15 cellular contexts compared by ENCODE assay signal in the genomic region with DNA sequence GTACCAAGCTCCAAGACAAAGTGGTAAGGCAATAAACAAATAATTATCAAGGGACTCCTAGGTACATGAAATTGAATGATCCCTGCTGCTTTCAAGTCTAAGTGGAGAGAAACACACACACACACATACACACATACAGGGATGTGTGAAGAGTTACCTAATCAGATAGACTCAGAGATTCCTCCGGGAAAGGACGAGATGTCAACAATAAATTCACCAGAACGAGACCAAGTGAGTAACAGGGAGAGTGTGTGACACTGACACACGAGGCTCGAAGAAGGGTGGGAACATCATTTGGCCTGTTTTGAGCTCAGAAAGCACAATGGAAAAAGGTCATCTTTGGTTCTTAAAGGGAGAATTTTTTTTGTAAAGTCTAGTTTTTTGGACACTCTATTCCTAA. TPM values are rescaled to one million over a fixed set of nuclear protein-coding genes. Genes with fewer than 3 reads are reported as not detected.
DNase-seq lines count a peak whose midpoint lies in the region; ATAC-seq and TF ChIP-seq lines count a peak whose summit lies in the region.
"Had no signal": no experiment of that assay in that cellular context is flagged by ENCODE, and none has a peak within 500 bp of the region (broad histone marks: within the 10 kb centered on the region; RNA-seq: fewer than 3 reads in every experiment).

No MANE protein-coding gene starts in this region.

- H3K4me2 ChIP-seq in mesendoderm (ENCODE audit: low read length): no peak overlapping the region

- H3K18ac ChIP-seq in mesendoderm (ENCODE audit: low read length): no peak overlapping the region

- H2BK120ac ChIP-seq in mesendoderm (ENCODE audit: low read depth, low read length): no peak overlapping the region

- no peak for TF ChIP-seq EP300 in transverse colon (IDR thresholded peaks at IDR 0.05; ENCODE audit: low read depth)

- H3K4me3 ChIP-seq in heart right ventricle (no peak overlapping the region), breast epithelium (no peak overlapping the region), mesendoderm (ENCODE audit: low read length) (no peak overlapping the region), transverse colon (no peak overlapping the region)

- intact Hi-C loops in heart right ventricle (cut with DNase I): no loop called here
- intact Hi-C loops in left ventricle myocardium superior (cut with micrococcal nuclease): no loop called here
- intact Hi-C loops in breast epithelium (cut with DNase I; ENCODE audit: low total_unique reads): no loop called here
- intact Hi-C loops in transverse colon (cut with DNase I; ENCODE audit: low total_unique reads): no loop called here

- peak overlapping the region in 6 of 10 donors; percentile 74 to 92 (median 90) for H3K27ac ChIP-seq in heart right ventricle
- H3K27ac ChIP-seq in breast epithelium: peak overlapping the region; percentile 85 to 93
- no peak overlapping the region for H3K27ac ChIP-seq in mesendoderm (ENCODE audit: low read depth, low read length)
- H3K27ac ChIP-seq in transverse colon: peak overlapping the region; percentile 94 to 99 (median 96)
- H3K27ac ChIP-seq: VCaP had no signal

- H3K4ac ChIP-seq in mesendoderm (ENCODE audit: low read depth, low read length): no peak overlapping the region

- in situ Hi-C loops in transverse colon (cut with MboI; ENCODE audit: low pct_ligation_motif_present in 1 of 4, low pct_unique_long_range_greater_than_20kb in 1 of 4, low sequenced_read_pairs in 3 of 4): no loop called here

- H3K27me3 ChIP-seq in heart right ventricle (no peaks in the 10 kb centered on the region), breast epithelium (no peaks in the 10 kb centered on the region), mesendoderm (ENCODE audit: insufficient read depth, low read length, poor library complexity) (no peaks in the 10 kb centered on the region), transverse colon (no peaks in the 10 kb centered on the region)

- no peak for DNase-seq in heart right ventricle
- DNase-seq in left ventricle myocardium superior: no peak
- no peak for DNase-seq in breast epithelium (ENCODE audit: low spot score in 2 of 2)
- DNase-seq in mesendoderm: no peak
- no peak for DNase-seq in transverse colon
- no peak for DNase-seq in central memory CD4-positive, alpha-beta T cell
- no peak for DNase-seq in NCI-H2107 (lab: John Stamatoyannopoulos, UW)
- DNase-seq: effector CD4-positive, alpha-beta T cell; GF-D8; NCI-H524; nephron progenitor cell; SHP77 treated with DMSO at 0.1 percent for 48 hours; stimulated activated naive CD8-positive, alpha-beta T cell treated with anti-CD3 and anti-CD28 coated beads, Interleukin-15, Interleukin-2, amounts not matched to agents 100 U/mL and 50 U/mL, for 24 hours had no signal

- H3K23ac ChIP-seq in mesendoderm (ENCODE audit: low read length): no peak overlapping the region

- H4K8ac ChIP-seq in mesendoderm (ENCODE audit: low read depth, low read length): no peak overlapping the region

- peaks cover 46% of the 10 kb centered on the region for H3K79me2 ChIP-seq in mesendoderm (ENCODE audit: control insufficient read depth, insufficient read depth, low read length)

- TF ChIP-seq POLR2A in breast epithelium (IDR thresholded peaks at IDR 0.05): no peak
- TF ChIP-seq POLR2A in transverse colon (IDR thresholded peaks at IDR 0.05): no peak

- peaks cover 27% of the 10 kb centered on the region for H3K79me1 ChIP-seq in mesendoderm (ENCODE audit: low read length)

- H4K5ac ChIP-seq in mesendoderm (ENCODE audit: low read length): no peak overlapping the region

- WGBS in heart right ventricle, 2 donors: 62 to 72% methylated on average over 5 of the region's 5 CpGs
- no CpG with 5 or more reads among the region's 5 CpGs for WGBS in mesendoderm (ENCODE audit: extremely low coverage, insufficient coverage, low lambda C conversion rate)
- WGBS in transverse colon (ENCODE audit: low coverage in 1 of 2), 2 donors: 29 to 47% methylated on average over 5 of the region's 5 CpGs

- TF ChIP-seq CTCF in heart right ventricle (IDR thresholded peaks at IDR 0.05) (no peak), breast epithelium (IDR thresholded peaks at IDR 0.05) (no peak), transverse colon (IDR thresholded peaks at IDR 0.05) (no peak)

- H3K9me3 ChIP-seq in heart right ventricle (no peaks in the 10 kb centered on the region), breast epithelium (no peaks in the 10 kb centered on the region), transverse colon (no peaks in the 10 kb centered on the region)

- no peak overlapping the region for H3K9ac ChIP-seq in mesendoderm (ENCODE audit: low read length)

- no peak overlapping the region for H2AK5ac ChIP-seq in mesendoderm (ENCODE audit: low read length)

- H2BK5ac ChIP-seq in mesendoderm (ENCODE audit: low read length): no peak overlapping the region

- H3K36me3 ChIP-seq in heart right ventricle (no peaks in the 10 kb centered on the region), breast epithelium (no peaks in the 10 kb centered on the region), mesendoderm (ENCODE audit: control insufficient read depth, insufficient read depth, low read length) (no peaks in the 10 kb centered on the region), transverse colon (no peaks in the 10 kb centered on the region)

- no peak overlapping the region for H2BK15ac ChIP-seq in mesendoderm (replicated peaks; ENCODE audit: low read depth)

- no peak for ATAC-seq in heart right ventricle
- no peak for ATAC-seq in left ventricle myocardium superior
- no peak for ATAC-seq in HG03097 (IDR thresholded peaks at IDR 0.05; ENCODE audit: low FRiP score, unreplicated experiment)
- ATAC-seq: stimulated activated naive CD8-positive, alpha-beta T cell treated with anti-CD3 and anti-CD28 coated beads, Interleukin-15, Interleukin-2, amounts not matched to agents 100 U/mL and 50 U/mL, for 24 hours had no signal

- H3K56ac ChIP-seq in mesendoderm (ENCODE audit: low read length): peak overlapping the region; percentile 3

- H3K4me1 ChIP-seq in heart right ventricle (peaks cover 38 to 99% (median 84%) of the 10 kb centered on the region in 9 donors), breast epithelium (peaks cover 8 to 40% of the 10 kb centered on the region in 2 donors), mesendoderm (ENCODE audit: control insufficient read depth, low read depth, low read length) (peaks cover 20% of the 10 kb centered on the region), transverse colon (peaks cover 41 to 97% (median 77%) of the 10 kb centered on the region in 4 donors)

RNA-seq across cellular contexts. Expression of a gene that starts 13.3 kb away (rescaled TPM):
- 100 to 1,000 TPM in 3 of 10 donors, 10 to 100 TPM in 7; 71.9 to 109 (median 95.2) TPM for total RNA-seq in heart right ventricle
- polyA plus RNA-seq in heart right ventricle: 10 to 100 TPM; 23.8 to 33.8 TPM
- total RNA-seq in left ventricle myocardium superior: 104 TPM
- 100 to 1,000 TPM in 2 of 3 donors, 10 to 100 TPM in 1; 66.1 to 227 (median 131) TPM for total RNA-seq in breast epithelium
- polyA plus RNA-seq in mesendoderm (2013, experiment 1 of 2): 10.9 TPM
- 12.6 TPM for polyA plus RNA-seq in mesendoderm (2013, experiment 2 of 2)
- 10 to 100 TPM; 67.2 to 87.6 (median 79.3) TPM for total RNA-seq in transverse colon
